Comparison of ENCODE assay signal across 24 cellular contexts in genomic region chr20:25460591-25461280, GRCh38.
"Had no signal": no experiment of that assay in that cellular context is flagged by ENCODE, and none has a peak within 500 bp of the region (broad histone marks: within the 10 kb centered on the region; RNA-seq: fewer than 3 reads in every experiment).

No MANE protein-coding gene starts in this region.

- H3K9me3 ChIP-seq: heart right ventricle, left lung, mucosa of descending colon, neutrophil, ovary, prostate gland, stomach, tibial nerve had no signal

- DNase-seq: activated CD4-positive, alpha-beta T cell treated with anti-CD3 and anti-CD28 coated beads for 36 hours; activated CD4-positive, CD25-positive, alpha-beta regulatory T cell; activated CD8-positive, alpha-beta T cell treated with anti-CD3 and anti-CD28 coated beads, Interleukin-2, amount 10 ng/mL, durations not matched to agents 7 days and 5 days; activated naive CD4-positive, alpha-beta T cell; activated T-cell treated with anti-CD3 and anti-CD28 coated beads for 4 hours; activated T-cell treated with anti-CD3 and anti-CD28 coated beads, Interleukin-2, amount 50 U/mL, for 72 hours; cerebellar nuclear complex; foreskin fibroblast; heart right ventricle; mesendoderm; mucosa of descending colon; ovary; retina; stimulated activated CD4-positive, alpha-beta T cell treated with anti-CD3 and anti-CD28 coated beads, Interleukin-4, amount 100 ng/mL, for 1 hour; stomach had no signal

- H3K27ac ChIP-seq: left lung, neutrophil, ovary, prostate gland, stomach had no signal

- FAIRE-seq: bronchial epithelial cell, endothelial cell of umbilical vein had no signal

- H3K27me3 ChIP-seq: heart right ventricle, left lung, neutrophil, ovary, stomach, tibial nerve had no signal

- H3K4me3 ChIP-seq: coronary artery, heart right ventricle, left lung, lung, mucosa of descending colon, ovary, prostate gland, stomach, tibial nerve had no signal

- H3K4me1 ChIP-seq: left lung, prostate gland, stomach, tibial nerve had no signal

- H3K36me3 ChIP-seq: left lung, neutrophil, ovary, prostate gland had no signal

- ATAC-seq: activated CD4-positive, alpha-beta T cell treated with anti-CD3 and anti-CD28 coated beads for 36 hours; activated CD8-positive, alpha-beta T cell treated with anti-CD3 and anti-CD28 coated beads, Interleukin-2, amount 10 ng/mL, durations not matched to agents 7 days and 5 days; activated naive CD4-positive, alpha-beta T cell treated with anti-CD3 and anti-CD28 coated beads, Interleukin-2, amount 50 U/mL, for 72 hours; activated T-cell treated with anti-CD3 and anti-CD28 coated beads, Interleukin-2, amount 50 U/mL, for 72 hours; left lung; mucosa of descending colon had no signal
